9 cellular contexts compared by ENCODE assay signal in the genomic region with DNA sequence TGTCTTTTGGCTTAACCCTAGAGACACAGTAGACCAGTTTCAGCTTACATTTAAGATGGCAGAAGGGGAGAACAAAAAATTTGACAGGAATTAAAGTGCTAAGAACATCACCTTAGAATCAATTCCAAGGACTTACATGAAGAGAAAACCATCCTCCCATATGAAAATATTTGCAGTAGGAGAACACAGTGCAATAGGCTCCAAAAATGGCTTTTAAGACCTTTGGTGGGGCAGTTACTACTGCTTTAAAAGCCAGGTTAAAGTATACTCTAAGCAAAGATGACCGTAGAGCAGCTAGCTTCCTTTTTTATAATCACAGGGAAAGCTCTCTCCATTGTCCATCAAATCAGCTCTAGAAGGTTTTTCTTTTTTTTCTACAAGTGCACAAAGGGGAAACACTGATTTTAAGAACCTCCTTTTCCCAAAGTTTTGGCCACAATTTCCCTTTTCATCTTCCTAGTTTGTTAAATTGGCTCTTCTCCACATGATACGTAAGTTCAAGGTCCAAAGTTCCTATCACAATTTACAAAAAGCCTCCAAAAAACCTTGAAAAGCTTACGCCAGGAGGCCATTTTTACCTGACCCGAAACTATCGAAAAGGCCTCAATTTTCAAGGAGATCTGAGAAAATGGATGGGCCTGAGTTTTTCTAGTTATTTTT. TPM values are rescaled to one million over a fixed set of nuclear protein-coding genes. Genes with fewer than 3 reads are reported as not detected.
DNase-seq lines count a peak whose midpoint lies in the region; ATAC-seq and TF ChIP-seq lines count a peak whose summit lies in the region.
"Had no signal": no experiment of that assay in that cellular context is flagged by ENCODE, and none has a peak within 500 bp of the region (broad histone marks: within the 10 kb centered on the region; RNA-seq: fewer than 3 reads in every experiment).

No MANE protein-coding gene starts in this region.

- POLR2A ChIA-PET in Caco-2 (lab: Charles Lee), result no interaction called here
- POLR2A ChIA-PET in activated CD4-positive, alpha-beta memory T cell treated with anti-CD3 and anti-CD28 coated beads for 36 hours (lab: Charles Lee), result interaction anchor here (13.2 kb wide), 1 partner anchor 13 kb away, joined by 183 read pairs; no protein-coding TSS in a partner anchor

- H3K36me3 Mint-ChIP-seq in Caco-2 (ENCODE audit: insufficient read depth, unreplicated experiment), result peaks cover 43% of the 10 kb centered on the region
- H3K36me3 Mint-ChIP-seq in activated CD4-positive, alpha-beta memory T cell treated with anti-CD3 and anti-CD28 coated beads for 36 hours, result peaks cover 38% of the 10 kb centered on the region

- no peaks in the 10 kb centered on the region for H3K27me3 Mint-ChIP-seq in Caco-2 (ENCODE audit: insufficient read depth, unreplicated experiment)
- H3K27me3 Mint-ChIP-seq in activated CD4-positive, alpha-beta memory T cell treated with anti-CD3 and anti-CD28 coated beads for 36 hours, result no peaks in the 10 kb centered on the region

- H3K4me3 ChIP-seq in Caco-2 (ENCODE audit: low read depth, low read length) (peak overlapping the region; percentile 91), foreskin fibroblast (ENCODE audit: low read depth in 1 of 2, low read length in 2 of 2) (peak overlapping the region; percentile 91), gastrocnemius medialis (peak overlapping the region; percentile 63 to 98 (median 81))

- H3K4me1 ChIP-seq in Caco-2 (peaks cover 21% of the 10 kb centered on the region; the same call in 1 of the 2 replicates), gastrocnemius medialis (peaks cover 0 to under 1% of the 10 kb centered on the region in 2 donors)

- no peaks in the 10 kb centered on the region for H3K9me3 ChIP-seq in Caco-2
- no peaks in the 10 kb centered on the region for H3K9me3 ChIP-seq in gastrocnemius medialis

- in situ Hi-C loops in gastrocnemius medialis (cut with MboI; ENCODE audit: low sequenced_read_pairs in 4 of 4), result no loop called here

- TF ChIP-seq CTCF in Caco-2 (IDR thresholded peaks at IDR 0.05; ENCODE audit: insufficient read depth in 1 of 2, low read depth in 1 of 2, low read length in 1 of 2, severe bottlenecking in 1 of 2, unreplicated experiment in 1 of 2), result no peak
- TF ChIP-seq CTCF in foreskin fibroblast (IDR thresholded peaks at IDR 0.05; ENCODE audit: low read depth, low read length), result no peak
- no peak for TF ChIP-seq CTCF in gastrocnemius medialis (IDR thresholded peaks at IDR 0.05 in 4 of 5, conservative IDR thresholded peaks at IDR 0.05 in 1 of 5)

- no peaks in the 10 kb centered on the region for H3K9me3 Mint-ChIP-seq in Caco-2 (ENCODE audit: unreplicated experiment)
- H3K9me3 Mint-ChIP-seq in activated CD4-positive, alpha-beta memory T cell treated with anti-CD3 and anti-CD28 coated beads for 36 hours, result no peaks in the 10 kb centered on the region

- no peak for DNase-seq in Caco-2
- no peak for DNase-seq in activated CD4-positive, alpha-beta memory T cell treated with anti-CD3 and anti-CD28 coated beads for 36 hours
- DNase-seq in foreskin fibroblast, result no peak
- DNase-seq in gastrocnemius medialis, result no peak
- DNase-seq in NK-92 treated with Interleukin-12 subunit alpha and Interleukin-12 subunit beta, amount 100 ng/mL, for 24 hours (lab: John Stamatoyannopoulos, UW), result no peak
- no peak for DNase-seq in erythroblast (lab: John Stamatoyannopoulos, UW)
- DNase-seq in effector CD8-positive, alpha-beta T cell (lab: John Stamatoyannopoulos, UW), result no peak

- H3K27ac ChIP-seq in gastrocnemius medialis, result peak overlapping the region; percentile 95 to 99 (median 98)

- CTCF ChIA-PET in Caco-2 (lab: Charles Lee), result interaction anchor here (0.7 kb wide), 1 partner anchor 14 kb away, joined by 3 read pairs; no protein-coding TSS in a partner anchor
- CTCF ChIA-PET in activated CD4-positive, alpha-beta memory T cell treated with anti-CD3 and anti-CD28 coated beads for 36 hours (lab: Charles Lee), result interaction anchor here (0.6 to 5.2 kb wide), 4 partner anchors 13 to 29 kb away, joined by 3 to 43 read pairs (median 8); partner anchors contain the start of gene ANKRD34A

- BruUV-seq in Caco-2 (replicated peaks; lab: Mats Ljungman, UMichigan), result no TSS peak

- peaks cover 16% of the 10 kb centered on the region; the same call in 1 of the 2 replicates for H3K36me3 ChIP-seq in Caco-2 (ENCODE audit: control insufficient read depth, insufficient read depth, low read length)
- H3K36me3 ChIP-seq in gastrocnemius medialis, result peaks cover 26 to 40% of the 10 kb centered on the region in 2 donors

- intact Hi-C loops in Caco-2 (cut with micrococcal nuclease; ENCODE audit: unreplicated experiment), result no loop called here
- intact Hi-C loops in activated CD4-positive, alpha-beta memory T cell treated with anti-CD3 and anti-CD28 coated beads for 36 hours (cut with micrococcal nuclease), result no loop called here
- intact Hi-C loops in gastrocnemius medialis (cut with DNase I; ENCODE audit: low total_unique reads), result no loop called here

- no peaks in the 10 kb centered on the region for H3K27me3 ChIP-seq in Caco-2 (replicated peaks; ENCODE audit: control insufficient read depth, insufficient read depth, low read length)
- no peaks in the 10 kb centered on the region for H3K27me3 ChIP-seq in gastrocnemius medialis

- H3K27ac Mint-ChIP-seq in Caco-2 (ENCODE audit: unreplicated experiment), result no peak overlapping the region
- H3K27ac Mint-ChIP-seq in activated CD4-positive, alpha-beta memory T cell treated with anti-CD3 and anti-CD28 coated beads for 36 hours, result peak overlapping the region; percentile 92

- no peak overlapping the region for H3K4me3 Mint-ChIP-seq in Caco-2 (ENCODE audit: unreplicated experiment)
- H3K4me3 Mint-ChIP-seq in activated CD4-positive, alpha-beta memory T cell treated with anti-CD3 and anti-CD28 coated beads for 36 hours, result peak overlapping the region; percentile 88

- TF ChIP-seq POLR2A in gastrocnemius medialis (IDR thresholded peaks at IDR 0.05), result no peak
- no peak for TF ChIP-seq POLR2A in erythroblast (IDR thresholded peaks at IDR 0.05; ENCODE audit: low read length)

- H3K4me1 Mint-ChIP-seq in Caco-2 (ENCODE audit: low read depth, unreplicated experiment), result peaks cover 23% of the 10 kb centered on the region
- H3K4me1 Mint-ChIP-seq in activated CD4-positive, alpha-beta memory T cell treated with anti-CD3 and anti-CD28 coated beads for 36 hours (ENCODE audit: low read depth), result peaks cover 56% of the 10 kb centered on the region

- ATAC-seq in gastrocnemius medialis, result no peak
- no peak for ATAC-seq in activated CD4-positive, CD25-positive, alpha-beta regulatory T cell treated with anti-CD3 and anti-CD28 coated beads, Interleukin-2, amount 50 U/mL, for 24 hours

RNA-seq across cellular contexts. Expression of gene TXNIP, which starts 3.3 kb away (rescaled TPM):
- total RNA-seq in Caco-2 (2022) (27.5 and 38.6 TPM in 2 replicates), gastrocnemius medialis (1,000 to 10,000 TPM; 1,815 to 2,839 (median 2,202) TPM)
- total RNA-seq in activated CD4-positive, alpha-beta memory T cell treated with anti-CD3 and anti-CD28 coated beads for 36 hours, result 10 to 100 TPM; 82.6 to 88.8 TPM

RNA-seq across cellular contexts. Expression of gene HJV, which starts 28.4 kb away (rescaled TPM):
- total RNA-seq in Caco-2 (2022) (not detected in 2 replicates), gastrocnemius medialis (100 to 1,000 TPM; 274 to 585 (median 420) TPM)
- total RNA-seq in activated CD4-positive, alpha-beta memory T cell treated with anti-CD3 and anti-CD28 coated beads for 36 hours, result not detected
- total RNA-seq: lung microvascular endothelial cell had no signal

RNA-seq across cellular contexts. Expression of gene POLR3GL, which starts 28.6 kb away (rescaled TPM):
- total RNA-seq in Caco-2 (2022), result 2.9 and 3.4 TPM in 2 replicates
- total RNA-seq in activated CD4-positive, alpha-beta memory T cell treated with anti-CD3 and anti-CD28 coated beads for 36 hours, result 10 to 100 TPM; 27.3 to 30.9 TPM
- total RNA-seq in gastrocnemius medialis, result 10 to 100 TPM; 43.5 to 78.8 (median 59.4) TPM

RNA-seq across cellular contexts. Expression of gene ANKRD34A, which starts 28.7 kb away (rescaled TPM):
- total RNA-seq in Caco-2 (2022) (0.19 and 0.77 TPM in 2 replicates), gastrocnemius medialis (10 to 100 TPM in 1 of 4 donors, 1 to 10 TPM in 3; 3.3 to 19.0 (median 6.7) TPM)
- total RNA-seq in activated CD4-positive, alpha-beta memory T cell treated with anti-CD3 and anti-CD28 coated beads for 36 hours, result 1 to 10 TPM; 4.6 to 4.7 TPM

RNA-seq across cellular contexts. Expression of gene LIX1L, which starts 35.3 kb away (rescaled TPM):
- total RNA-seq in Caco-2 (2022) (0.82 and 1.1 TPM in 2 replicates), gastrocnemius medialis (100 to 1,000 TPM in 1 of 4 donors, 10 to 100 TPM in 3; 37.1 to 108 (median 75.4) TPM)
- total RNA-seq in activated CD4-positive, alpha-beta memory T cell treated with anti-CD3 and anti-CD28 coated beads for 36 hours, result 10 to 100 TPM; 46.6 to 47.8 TPM

Comparison
In these comparisons a context has a peak if more than half of its experiments do, and no peak if none do; other contexts are left out.
1. RNA of gene TXNIP, which starts 3.3 kb away (total RNA-seq): 1,815 to 2,839 TPM in gastrocnemius medialis; 82.6 to 88.8 TPM in activated CD4-positive, alpha-beta memory T cell treated with anti-CD3 and anti-CD28 coated beads for 36 hours and 27.5 to 38.6 TPM in Caco-2; every median in the first group is over 10 times any median in the second.
2. RNA of gene HJV, which starts 28.4 kb away (total RNA-seq): 274 to 585 TPM in gastrocnemius medialis; not detected in Caco-2 and not detected in activated CD4-positive, alpha-beta memory T cell treated with anti-CD3 and anti-CD28 coated beads for 36 hours; every median in the first group is over 100 times any median in the second.
3. Peak in every context shown above with its lines, with median percentiles within 50 percentile points of each other: H3K4me3 ChIP-seq.